ENCODE assay signal across 22 cellular contexts in genomic region chr12:25840678-25841077, GRCh38.
DNase-seq lines count a peak whose midpoint lies in the region; ATAC-seq, FAIRE-seq and TF ChIP-seq lines count a peak whose summit lies in the region.
"Had no signal": no experiment of that assay in that cellular context is flagged by ENCODE, and none has a peak within 500 bp of the region (broad histone marks: within the 10 kb centered on the region; RNA-seq: fewer than 3 reads in every experiment).

No MANE protein-coding gene starts in this region.

- peaks cover 18% of the 10 kb centered on the region for H3K4me1 ChIP-seq in endothelial cell of umbilical vein (ENCODE audit: control insufficient read depth, extremely low read depth, insufficient read depth, low read length)
- no peaks in the 10 kb centered on the region for H3K4me1 ChIP-seq in thyroid gland
- H3K4me1 ChIP-seq: tibial nerve had no signal

- no peak for ATAC-seq in GM21381 (IDR thresholded peaks at IDR 0.05; ENCODE audit: unreplicated experiment)
- ATAC-seq in HG03571 (IDR thresholded peaks at IDR 0.05; ENCODE audit: unreplicated experiment): no peak
- ATAC-seq: activated T-helper 17 cell treated with anti-CD3 and anti-CD28 coated beads, Interleukin-2, amount 50 U/mL, for 72 hours; GM23338; stimulated activated naive B cell treated with anti-CD40 and anti-IgM and Interleukin-4, amounts not matched to agents 10 μg/mL and 1 μg/mL and 100 μg/mL, for 72 hours had no signal

- CTCF ChIA-PET in BJ (lab: Yijun Ruan, JAX): interaction anchor here (0.6 to 0.7 kb wide), 3 partner anchors 12 to 128 kb away, joined by 3 to 4 read pairs (median 3); no protein-coding TSS in a partner anchor
- CTCF ChIA-PET in endothelial cell of umbilical vein (lab: Charles Lee): interaction anchor here (0.6 to 1.2 kb wide), 3 partner anchors 119 to 1199 kb away, joined by 3 read pairs; no protein-coding TSS in a partner anchor

- WGBS in thyroid gland, 2 donors: 75 to 83% methylated on average over 6 of the region's 6 CpGs

- POLR2A ChIA-PET in BJ (lab: Charles Lee) (no interaction called here), endothelial cell of umbilical vein (lab: Charles Lee) (interaction anchor here (0.6 kb wide), 3 partner anchors 11 to 123 kb away, joined by 3 to 4 read pairs (median 3); no protein-coding TSS in a partner anchor)

- no peaks in the 10 kb centered on the region for H4K20me1 ChIP-seq in endothelial cell of umbilical vein (replicated peaks; ENCODE audit: control insufficient read depth, extremely low read depth, insufficient read depth, low read length)

- no peaks in the 10 kb centered on the region for H3K27me3 Mint-ChIP-seq in osteocyte (ENCODE audit: unreplicated experiment)
- H3K27me3 Mint-ChIP-seq: activated T-helper 17 cell treated with anti-CD3 and anti-CD28 coated beads, Interleukin-2, amount 50 U/mL, for 72 hours had no signal

- H3K9me3 ChIP-seq in MG63 (no peaks in the 10 kb centered on the region), endothelial cell of umbilical vein (replicated peaks; ENCODE audit: control insufficient read depth, insufficient read depth, low read length) (no peaks in the 10 kb centered on the region), thyroid gland (no peaks in the 10 kb centered on the region)
- H3K9me3 ChIP-seq: Caco-2 had no signal

- BruUV-seq in endothelial cell of umbilical vein (replicated peaks; lab: Mats Ljungman, UMichigan): no TSS peak

- H3K27me3 ChIP-seq in BJ (ENCODE audit: control insufficient read depth, insufficient read depth, low read length): no peaks in the 10 kb centered on the region
- H3K27me3 ChIP-seq in MG63: no peaks in the 10 kb centered on the region
- no peaks in the 10 kb centered on the region for H3K27me3 ChIP-seq in endothelial cell of umbilical vein (ENCODE audit: control insufficient read depth in 2 of 2, insufficient read depth in 2 of 2, low read length in 2 of 2)
- no peaks in the 10 kb centered on the region for H3K27me3 ChIP-seq in thyroid gland
- H3K27me3 ChIP-seq: tibial nerve had no signal

- intact Hi-C loops in endothelial cell of umbilical vein (cut with micrococcal nuclease): loop anchor here (5.0 kb wide), 1 partner anchor 82 kb away; no protein-coding TSS in a partner anchor
- intact Hi-C loops in thyroid gland (cut with DNase I): no loop called here

- no peak overlapping the region for H3K4me2 ChIP-seq in endothelial cell of umbilical vein (ENCODE audit: insufficient read depth, low read length)
- H3K4me2 ChIP-seq: GM23338 had no signal

- dilution Hi-C loops in endothelial cell of umbilical vein (cut with MboI; ENCODE audit: extremely low pct_ligation_motif_present, low sequenced_read_pairs): no loop called here

- peaks cover 31% of the 10 kb centered on the region for H3K4me1 Mint-ChIP-seq in osteocyte (ENCODE audit: unreplicated experiment)
- H3K4me1 Mint-ChIP-seq: activated T-helper 17 cell treated with anti-CD3 and anti-CD28 coated beads, Interleukin-2, amount 50 U/mL, for 72 hours; stimulated activated naive B cell treated with anti-CD40 and anti-IgM and Interleukin-4, amounts not matched to agents 10 μg/mL and 1 μg/mL and 100 μg/mL, for 72 hours had no signal

- H3K9me1 ChIP-seq in endothelial cell of umbilical vein (replicated peaks; ENCODE audit: control insufficient read depth, extremely low read depth, insufficient read depth, low read length): no peaks in the 10 kb centered on the region

- peak overlapping the region; percentile 14 for H3K4me3 Mint-ChIP-seq in osteocyte (ENCODE audit: unreplicated experiment)
- H3K4me3 Mint-ChIP-seq: activated T-helper 17 cell treated with anti-CD3 and anti-CD28 coated beads, Interleukin-2, amount 50 U/mL, for 72 hours; GM23338; stimulated activated naive B cell treated with anti-CD40 and anti-IgM and Interleukin-4, amounts not matched to agents 10 μg/mL and 1 μg/mL and 100 μg/mL, for 72 hours had no signal

- peak; percentile 38 for DNase-seq in BJ (ENCODE audit: low read depth)
- peak; percentile 9 for DNase-seq in MG63
- peak; percentile 81 for DNase-seq in endothelial cell of umbilical vein (ENCODE audit: low read depth, low spot score)
- DNase-seq in osteocyte (ENCODE audit: extremely low spot score, unreplicated experiment): no peak
- DNase-seq in thyroid gland: no peak
- DNase-seq in iPS-NIHi11 (ENCODE audit: low spot score): no peak
- DNase-seq: activated CD4-positive, alpha-beta T cell treated with anti-CD3 and anti-CD28 coated beads for 4 hours; AML-193; Caco-2; cerebellar nuclear complex; Kasumi-1; NCI-H1417 treated with DMSO at 0.1 percent for 48 hours; NCI-H2171 treated with DMSO at 0.1 percent for 48 hours; retina; SHP77; stimulated activated naive B cell treated with anti-CD40 and anti-IgM and Interleukin-4, amounts not matched to agents 10 μg/mL and 1 μg/mL and 100 μg/mL, for 72 hours had no signal

- no peak for TF ChIP-seq POLR2A in endothelial cell of umbilical vein (IDR thresholded peaks at IDR 0.05; ENCODE audit: low read depth, low read length)
- no peak for TF ChIP-seq POLR2A in thyroid gland (IDR thresholded peaks at IDR 0.05)

- peak overlapping the region; percentile 44 for H3K27ac ChIP-seq in endothelial cell of umbilical vein (ENCODE audit: insufficient read depth, low read depth, low read length)
- no peak overlapping the region for H3K27ac ChIP-seq in thyroid gland

- H3K79me2 ChIP-seq in endothelial cell of umbilical vein (ENCODE audit: control insufficient read depth, insufficient read depth, low read length): no peaks in the 10 kb centered on the region

- H3K9me3 Mint-ChIP-seq in osteocyte (ENCODE audit: unreplicated experiment): peaks cover 8% of the 10 kb centered on the region
- H3K9me3 Mint-ChIP-seq: activated T-helper 17 cell treated with anti-CD3 and anti-CD28 coated beads, Interleukin-2, amount 50 U/mL, for 72 hours; GM23338 had no signal

- H3K4me3 ChIP-seq in BJ (ENCODE audit: low read depth, low read length) (no peak overlapping the region), MG63 (no peak overlapping the region), endothelial cell of umbilical vein (replicated peaks in 1 of 3; ENCODE audit: insufficient read depth in 1 of 3, low read depth in 1 of 3, low read length in 3 of 3) (no peak overlapping the region), thyroid gland (replicated peaks in 1 of 3) (no peak overlapping the region)
- H3K4me3 ChIP-seq: GM23338, tibial nerve had no signal

- no peak overlapping the region for H2AFZ ChIP-seq in endothelial cell of umbilical vein (ENCODE audit: low read depth, low read length)
- H2AFZ ChIP-seq: GM23338 had no signal

- no peak overlapping the region for H3K9ac ChIP-seq in endothelial cell of umbilical vein (replicated peaks; ENCODE audit: extremely low read depth, insufficient read depth, low read length)

- no peak for FAIRE-seq in endothelial cell of umbilical vein (lab: Jason Lieb, UNC)
- FAIRE-seq: TTC549 had no signal

- H3K27ac Mint-ChIP-seq in osteocyte (ENCODE audit: unreplicated experiment): peak overlapping the region; percentile 95
- H3K27ac Mint-ChIP-seq: activated T-helper 17 cell treated with anti-CD3 and anti-CD28 coated beads, Interleukin-2, amount 50 U/mL, for 72 hours; GM23338; stimulated activated naive B cell treated with anti-CD40 and anti-IgM and Interleukin-4, amounts not matched to agents 10 μg/mL and 1 μg/mL and 100 μg/mL, for 72 hours had no signal

- TF ChIP-seq CTCF in BJ (IDR thresholded peaks at IDR 0.05; ENCODE audit: insufficient read depth, low read depth, low read length) (no peak), endothelial cell of umbilical vein (IDR thresholded peaks at IDR 0.05; ENCODE audit: extremely low read depth in 1 of 2, insufficient read depth in 1 of 2, low read depth in 1 of 2, low read length in 2 of 2) (no peak), osteocyte (IDR thresholded peaks at IDR 0.05) (no peak), thyroid gland (IDR thresholded peaks at IDR 0.05) (no peak)

- H3K36me3 ChIP-seq in BJ (ENCODE audit: control insufficient read depth, insufficient read depth, low read length) (no peaks in the 10 kb centered on the region), MG63 (no peaks in the 10 kb centered on the region), endothelial cell of umbilical vein (ENCODE audit: control insufficient read depth in 2 of 2, extremely low read depth in 1 of 2, insufficient read depth in 2 of 2, low read length in 2 of 2) (no peaks in the 10 kb centered on the region), thyroid gland (no peaks in the 10 kb centered on the region)
- H3K36me3 ChIP-seq: tibial nerve had no signal

- no peaks in the 10 kb centered on the region for H3K36me3 Mint-ChIP-seq in osteocyte (ENCODE audit: unreplicated experiment)
- H3K36me3 Mint-ChIP-seq: stimulated activated naive B cell treated with anti-CD40 and anti-IgM and Interleukin-4, amounts not matched to agents 10 μg/mL and 1 μg/mL and 100 μg/mL, for 72 hours had no signal

TF ChIP-seq in endothelial cell of umbilical vein, 7 proteins besides CTCF, POLR2A, EP300 and RAD21:
- TF ChIP-seq JUN (IDR thresholded peaks at IDR 0.05; ENCODE audit: borderline replicate concordance, insufficient read depth, insufficient read length, low read depth) (no peak), POLR2AphosphoS5 (IDR thresholded peaks at IDR 0.05; ENCODE audit: insufficient read depth, low read depth, low read length) (peak; percentile 42)

Comparison
In these comparisons a context has a peak if more than half of its experiments do, and no peak if none do; other contexts are left out.
1. DNase-seq: peak in BJ (single experiment), MG63 (single experiment) and endothelial cell of umbilical vein (single experiment); none in osteocyte (single experiment), thyroid gland (0 of 2) and iPS-NIHi11 (single experiment).